In the genomic region with DNA sequence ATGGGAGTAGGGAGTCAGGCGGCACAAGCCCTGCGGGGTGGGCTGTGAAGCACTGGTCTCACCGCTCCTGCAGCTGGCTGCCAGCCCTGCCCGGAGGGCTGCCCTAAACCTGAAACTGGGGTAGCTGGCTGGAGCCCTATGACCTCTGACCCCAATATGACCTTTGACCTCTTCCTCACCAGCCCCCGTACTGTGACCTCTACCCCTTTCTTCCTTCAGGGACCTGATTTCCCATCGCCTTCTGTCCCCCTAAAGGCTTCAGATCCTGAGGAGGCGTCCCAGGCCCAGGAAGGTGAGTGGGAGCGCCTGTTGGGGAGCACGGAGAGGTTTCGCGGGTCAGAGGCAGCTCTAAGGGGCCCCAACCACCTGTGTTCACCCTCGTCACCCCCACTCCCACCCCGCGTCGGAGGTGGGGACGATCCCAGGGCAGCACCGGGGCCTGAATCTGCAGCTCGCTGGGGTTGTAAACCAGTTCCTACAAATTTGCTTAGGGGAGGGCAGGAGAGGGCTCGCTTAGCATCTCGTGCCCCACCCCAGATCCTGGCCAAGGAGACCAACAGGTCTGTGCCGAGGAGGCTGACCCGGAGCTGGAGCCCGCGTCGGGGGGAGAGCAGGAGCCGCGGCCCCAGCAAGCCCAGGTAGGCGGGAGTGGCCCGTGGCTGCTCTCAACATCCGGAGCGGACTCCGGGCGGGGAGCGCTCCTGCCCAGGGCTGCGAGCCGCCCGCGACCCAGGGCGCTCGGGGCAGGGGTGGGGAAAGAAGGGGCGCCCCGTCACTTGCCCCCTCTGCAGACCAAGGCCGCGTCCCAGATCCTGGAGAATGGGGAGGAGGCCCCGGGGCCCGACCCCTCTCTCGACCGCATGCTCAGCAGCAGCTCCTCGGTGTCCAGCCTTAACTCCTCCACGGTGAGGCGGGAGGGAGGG, we compare ENCODE assay signal across 1 cellular context.
TF ChIP-seq lines count a peak whose summit lies in the region.

No MANE protein-coding gene starts in this region.

TF ChIP-seq in GM12878, 131 proteins besides CTCF, POLR2A, EP300 and RAD21:
- TF ChIP-seq, protein P1, sequence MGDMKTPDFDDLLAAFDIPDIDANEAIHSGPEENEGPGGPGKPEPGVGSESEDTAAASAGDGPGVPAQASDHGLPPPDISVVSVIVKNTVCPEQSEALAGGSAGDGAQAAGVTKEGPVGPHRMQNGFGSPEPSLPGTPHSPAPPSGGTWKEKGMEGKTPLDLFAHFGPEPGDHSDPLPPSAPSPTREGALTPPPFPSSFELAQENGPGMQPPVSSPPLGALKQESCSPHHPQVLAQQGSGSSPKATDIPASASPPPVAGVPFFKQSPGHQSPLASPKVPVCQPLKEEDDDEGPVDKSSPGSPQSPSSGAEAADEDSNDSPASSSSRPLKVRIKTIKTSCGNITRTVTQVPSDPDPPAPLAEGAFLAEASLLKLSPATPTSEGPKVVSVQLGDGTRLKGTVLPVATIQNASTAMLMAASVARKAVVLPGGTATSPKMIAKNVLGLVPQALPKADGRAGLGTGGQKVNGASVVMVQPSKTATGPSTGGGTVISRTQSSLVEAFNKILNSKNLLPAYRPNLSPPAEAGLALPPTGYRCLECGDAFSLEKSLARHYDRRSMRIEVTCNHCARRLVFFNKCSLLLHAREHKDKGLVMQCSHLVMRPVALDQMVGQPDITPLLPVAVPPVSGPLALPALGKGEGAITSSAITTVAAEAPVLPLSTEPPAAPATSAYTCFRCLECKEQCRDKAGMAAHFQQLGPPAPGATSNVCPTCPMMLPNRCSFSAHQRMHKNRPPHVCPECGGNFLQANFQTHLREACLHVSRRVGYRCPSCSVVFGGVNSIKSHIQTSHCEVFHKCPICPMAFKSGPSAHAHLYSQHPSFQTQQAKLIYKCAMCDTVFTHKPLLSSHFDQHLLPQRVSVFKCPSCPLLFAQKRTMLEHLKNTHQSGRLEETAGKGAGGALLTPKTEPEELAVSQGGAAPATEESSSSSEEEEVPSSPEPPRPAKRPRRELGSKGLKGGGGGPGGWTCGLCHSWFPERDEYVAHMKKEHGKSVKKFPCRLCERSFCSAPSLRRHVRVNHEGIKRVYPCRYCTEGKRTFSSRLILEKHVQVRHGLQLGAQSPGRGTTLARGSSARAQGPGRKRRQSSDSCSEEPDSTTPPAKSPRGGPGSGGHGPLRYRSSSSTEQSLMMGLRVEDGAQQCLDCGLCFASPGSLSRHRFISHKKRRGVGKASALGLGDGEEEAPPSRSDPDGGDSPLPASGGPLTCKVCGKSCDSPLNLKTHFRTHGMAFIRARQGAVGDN (IDR thresholded peaks at IDR 0.05): no peak
- TF ChIP-seq RBBP5 (conservative IDR thresholded peaks at IDR 0.05): no peak
- peak; percentile 84 for TF ChIP-seq NR2F1 (conservative IDR thresholded peaks at IDR 0.05)
- no peak for TF ChIP-seq TBL1XR1 (IDR thresholded peaks at IDR 0.05; ENCODE audit: low read depth, low read length)
- TF ChIP-seq, protein P2, sequence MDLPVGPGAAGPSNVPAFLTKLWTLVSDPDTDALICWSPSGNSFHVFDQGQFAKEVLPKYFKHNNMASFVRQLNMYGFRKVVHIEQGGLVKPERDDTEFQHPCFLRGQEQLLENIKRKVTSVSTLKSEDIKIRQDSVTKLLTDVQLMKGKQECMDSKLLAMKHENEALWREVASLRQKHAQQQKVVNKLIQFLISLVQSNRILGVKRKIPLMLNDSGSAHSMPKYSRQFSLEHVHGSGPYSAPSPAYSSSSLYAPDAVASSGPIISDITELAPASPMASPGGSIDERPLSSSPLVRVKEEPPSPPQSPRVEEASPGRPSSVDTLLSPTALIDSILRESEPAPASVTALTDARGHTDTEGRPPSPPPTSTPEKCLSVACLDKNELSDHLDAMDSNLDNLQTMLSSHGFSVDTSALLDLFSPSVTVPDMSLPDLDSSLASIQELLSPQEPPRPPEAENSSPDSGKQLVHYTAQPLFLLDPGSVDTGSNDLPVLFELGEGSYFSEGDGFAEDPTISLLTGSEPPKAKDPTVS (IDR thresholded peaks at IDR 0.05; ENCODE audit: low read depth, low read length): no peak
- peak; percentile 76 for TF ChIP-seq NR2C2 (IDR thresholded peaks at IDR 0.05; ENCODE audit: borderline replicate concordance, control insufficient read depth, insufficient read length, low read depth)
- peak; percentile 23 for TF ChIP-seq SP1 (IDR thresholded peaks at IDR 0.05; ENCODE audit: low read depth, low read length)
- TF ChIP-seq, protein P3, sequence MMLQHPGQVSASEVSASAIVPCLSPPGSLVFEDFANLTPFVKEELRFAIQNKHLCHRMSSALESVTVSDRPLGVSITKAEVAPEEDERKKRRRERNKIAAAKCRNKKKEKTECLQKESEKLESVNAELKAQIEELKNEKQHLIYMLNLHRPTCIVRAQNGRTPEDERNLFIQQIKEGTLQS (IDR thresholded peaks at IDR 0.05; ENCODE audit: borderline replicate concordance, extremely low read depth, low read depth, low read length): no peak
- no peak for TF ChIP-seq ZNF207 (IDR thresholded peaks at IDR 0.05; ENCODE audit: borderline replicate concordance)
- TF ChIP-seq EED (IDR thresholded peaks at IDR 0.05; ENCODE audit: low read depth): no peak
- peak; percentile 84 for TF ChIP-seq NR2C1 (IDR thresholded peaks at IDR 0.05)
- no peak for TF ChIP-seq NRF1 (conservative IDR thresholded peaks at IDR 0.05; ENCODE audit: low read depth, low read length)
- TF ChIP-seq ATF7 (IDR thresholded peaks at IDR 0.05; ENCODE audit: low read depth): no peak
- TF ChIP-seq, protein P4, sequence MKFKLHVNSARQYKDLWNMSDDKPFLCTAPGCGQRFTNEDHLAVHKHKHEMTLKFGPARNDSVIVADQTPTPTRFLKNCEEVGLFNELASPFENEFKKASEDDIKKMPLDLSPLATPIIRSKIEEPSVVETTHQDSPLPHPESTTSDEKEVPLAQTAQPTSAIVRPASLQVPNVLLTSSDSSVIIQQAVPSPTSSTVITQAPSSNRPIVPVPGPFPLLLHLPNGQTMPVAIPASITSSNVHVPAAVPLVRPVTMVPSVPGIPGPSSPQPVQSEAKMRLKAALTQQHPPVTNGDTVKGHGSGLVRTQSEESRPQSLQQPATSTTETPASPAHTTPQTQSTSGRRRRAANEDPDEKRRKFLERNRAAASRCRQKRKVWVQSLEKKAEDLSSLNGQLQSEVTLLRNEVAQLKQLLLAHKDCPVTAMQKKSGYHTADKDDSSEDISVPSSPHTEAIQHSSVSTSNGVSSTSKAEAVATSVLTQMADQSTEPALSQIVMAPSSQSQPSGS (IDR thresholded peaks at IDR 0.05; ENCODE audit: low read length): no peak
- peak in 1 of 2 experiments; percentile 41; a peak in 1 of 3 replicates for TF ChIP-seq EGR1 (IDR thresholded peaks at IDR 0.05; ENCODE audit: borderline replicate concordance in 1 of 2, low read depth in 2 of 2, low read length in 2 of 2)
- no peak for TF ChIP-seq RFX5 (IDR thresholded peaks at IDR 0.05; ENCODE audit: low read depth, low read length)
